Comparison of ENCODE assay signal across 14 cellular contexts in genomic region chr15:62472616-62473299, GRCh38.
DNase-seq lines count a peak whose midpoint lies in the region; ATAC-seq and TF ChIP-seq lines count a peak whose summit lies in the region.
"Had no signal": no experiment of that assay in that cellular context is flagged by ENCODE, and none has a peak within 500 bp of the region (broad histone marks: within the 10 kb centered on the region; RNA-seq: fewer than 3 reads in every experiment).

No MANE protein-coding gene starts in this region.

- peak overlapping the region; percentile 11 for H3K9ac ChIP-seq in skeletal muscle satellite cell (ENCODE audit: low read depth, low read length)

- no peak overlapping the region for H3K4me3 Mint-ChIP-seq in T-helper 2 cell treated with Interferon-gamma antibody and Interleukin-4, amounts not matched to agents 5 μg/mL and 100 μg/mL, for 36 hours

- H3K9me3 ChIP-seq in skeletal muscle satellite cell (replicated peaks; ENCODE audit: low read length) (no peaks in the 10 kb centered on the region), ovary (no peaks in the 10 kb centered on the region), prostate gland (no peaks in the 10 kb centered on the region)
- H3K9me3 ChIP-seq: upper lobe of left lung had no signal

- H3K4me3 ChIP-seq in skeletal muscle satellite cell (ENCODE audit: low read length) (peak overlapping the region; percentile 23), ovary (no peak overlapping the region), prostate gland (no peak overlapping the region)
- H3K4me3 ChIP-seq: upper lobe of left lung had no signal

- peak overlapping the region; percentile 62 for H3K4me2 ChIP-seq in skeletal muscle satellite cell (ENCODE audit: low read length)

- intact Hi-C loops in left cardiac atrium (cut with DNase I) (no loop called here), ovary (cut with DNase I) (no loop called here), prostate gland (cut with DNase I) (no loop called here)

- WGBS in ovary, 3 donors, result 68 to 89% (median 80%) methylated on average over 6 of the region's 6 CpGs
- WGBS in prostate gland, result 73% methylated on average over 6 of the region's 6 CpGs

- no peaks in the 10 kb centered on the region for H3K36me3 ChIP-seq in skeletal muscle satellite cell (ENCODE audit: insufficient read depth, low read length)
- no peaks in the 10 kb centered on the region for H3K36me3 ChIP-seq in ovary
- H3K36me3 ChIP-seq in prostate gland, result no peaks in the 10 kb centered on the region
- H3K36me3 ChIP-seq: upper lobe of left lung had no signal

- no peaks in the 10 kb centered on the region for H3K4me1 Mint-ChIP-seq in T-helper 2 cell treated with Interferon-gamma antibody and Interleukin-4, amounts not matched to agents 5 μg/mL and 100 μg/mL, for 36 hours (ENCODE audit: low read depth)

- H3K27ac Mint-ChIP-seq in T-helper 2 cell treated with Interferon-gamma antibody and Interleukin-4, amounts not matched to agents 5 μg/mL and 100 μg/mL, for 36 hours, result no peak overlapping the region

- TF ChIP-seq CTCF in ovary (IDR thresholded peaks at IDR 0.05), result no peak
- TF ChIP-seq CTCF in prostate gland (IDR thresholded peaks at IDR 0.05), result no peak

- DNase-seq in ELR (ENCODE audit: low read depth), result peak; percentile 15
- peak; percentile 25 for DNase-seq in OCI-M1 (lab: John Stamatoyannopoulos, UW)
- no peak for DNase-seq in left cardiac atrium
- no peak for DNase-seq in T-helper 2 cell treated with Interferon-gamma antibody and Interleukin-4, amounts not matched to agents 5 μg/mL and 100 μg/mL, for 36 hours (ENCODE audit: low spot score)
- no peak for DNase-seq in activated CD8-positive, alpha-beta memory T cell treated with anti-CD3 and anti-CD28 coated beads, Interleukin-2, amount 50 U/mL, for 48 hours
- DNase-seq in ovary, result no peak
- no peak for DNase-seq in prostate gland (ENCODE audit: low spot score)
- DNase-seq: foreskin melanocyte; NCI-H2171; stimulated activated CD4-positive, alpha-beta T cell treated with anti-CD3 and anti-CD28 coated beads, Interleukin-4, amount 100 ng/mL, for 1 hour; SW 1271; upper lobe of left lung had no signal

- H3K36me3 Mint-ChIP-seq in T-helper 2 cell treated with Interferon-gamma antibody and Interleukin-4, amounts not matched to agents 5 μg/mL and 100 μg/mL, for 36 hours (ENCODE audit: low read depth), result no peaks in the 10 kb centered on the region

- H3K27me3 Mint-ChIP-seq in T-helper 2 cell treated with Interferon-gamma antibody and Interleukin-4, amounts not matched to agents 5 μg/mL and 100 μg/mL, for 36 hours (ENCODE audit: low read depth), result no peaks in the 10 kb centered on the region

- no peaks in the 10 kb centered on the region for H3K9me3 Mint-ChIP-seq in T-helper 2 cell treated with Interferon-gamma antibody and Interleukin-4, amounts not matched to agents 5 μg/mL and 100 μg/mL, for 36 hours

- no peak for TF ChIP-seq EP300 in ovary (IDR thresholded peaks at IDR 0.05)

- no peaks in the 10 kb centered on the region for H3K27me3 ChIP-seq in skeletal muscle satellite cell (ENCODE audit: control insufficient read depth, insufficient read depth, low read length)
- no peaks in the 10 kb centered on the region for H3K27me3 ChIP-seq in ovary
- H3K27me3 ChIP-seq in prostate gland (replicated peaks; ENCODE audit: insufficient read depth), result no peaks in the 10 kb centered on the region
- H3K27me3 ChIP-seq: upper lobe of left lung had no signal

- H3K4me1 ChIP-seq in skeletal muscle satellite cell (ENCODE audit: control insufficient read depth, insufficient read depth, low read length) (peaks cover 58% of the 10 kb centered on the region), ovary (ENCODE audit: insufficient read depth) (peaks cover 8% of the 10 kb centered on the region), prostate gland (replicated peaks) (no peaks in the 10 kb centered on the region)

- no peak for TF ChIP-seq POLR2A in ovary (IDR thresholded peaks at IDR 0.05)
- no peak for TF ChIP-seq POLR2A in prostate gland (IDR thresholded peaks at IDR 0.05)

- ATAC-seq in left cardiac atrium, result peak; percentile 34 to 70

- H3K27ac ChIP-seq in ovary, result no peak overlapping the region
- no peak overlapping the region for H3K27ac ChIP-seq in prostate gland
- H3K27ac ChIP-seq: HL-60, upper lobe of left lung had no signal

Comparison
In these comparisons a context has a peak if more than half of its experiments do, and no peak if none do; other contexts are left out.
1. DNase-seq: peak in ELR (single experiment) and OCI-M1 (single experiment); none in left cardiac atrium (single experiment), T-helper 2 cell treated with Interferon-gamma antibody and Interleukin-4, amounts not matched to agents 5 μg/mL and 100 μg/mL, for 36 hours (single experiment), activated CD8-positive, alpha-beta memory T cell treated with anti-CD3 and anti-CD28 coated beads, Interleukin-2, amount 50 U/mL, for 48 hours (single experiment), ovary (0 of 5) and prostate gland (single experiment).